In the genomic region with DNA sequence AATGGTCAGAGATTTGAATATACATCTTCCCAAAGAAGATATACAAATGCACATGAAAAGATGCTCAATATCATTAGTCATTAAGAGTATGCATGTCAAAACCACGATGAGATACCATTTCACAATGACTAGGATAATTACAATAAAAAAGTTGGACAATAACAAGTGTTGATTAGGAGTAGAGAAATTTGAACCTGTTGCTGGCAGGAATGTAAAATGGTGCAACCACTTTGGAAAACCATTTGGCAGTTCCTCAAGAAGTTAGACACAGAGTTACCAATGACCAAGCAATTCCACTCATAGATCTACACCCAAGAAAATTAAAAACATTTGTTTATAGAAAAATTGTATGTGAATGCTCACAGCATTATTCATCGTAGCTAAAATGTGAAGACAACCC, we compare ENCODE assay signal across 20 cellular contexts. TPM values are rescaled to one million over a fixed set of nuclear protein-coding genes. Genes with fewer than 3 reads are reported as not detected.
"Had no signal": no experiment of that assay in that cellular context is flagged by ENCODE, and none has a peak within 500 bp of the region (broad histone marks: within the 10 kb centered on the region; RNA-seq: fewer than 3 reads in every experiment).

No MANE protein-coding gene starts in this region.

- DNase-seq: dermis blood vessel endothelial cell; erythroblast; gastrocnemius medialis; heart right ventricle; islet precursor cell; mucosa of descending colon; natural killer cell; posterior cingulate gyrus; stimulated activated CD4-positive, alpha-beta T cell treated with anti-CD3 and anti-CD28 coated beads, Interleukin-2, amount 100 ng/mL, for 24 hours; stimulated activated CD4-positive, alpha-beta T cell treated with anti-CD3 and anti-CD28 coated beads, Interleukin-4, amount 100 ng/mL, for 4 hours; stimulated activated naive B cell treated with anti-CD40 and anti-IgM and Interleukin-4, amounts not matched to agents 10 μg/mL and 1 μg/mL and 100 μg/mL, for 72 hours; stimulated activated naive CD8-positive, alpha-beta T cell treated with anti-CD3 and anti-CD28 coated beads, Interleukin-15, amount 100 ng/mL, for 72 hours; testis; upper lobe of right lung had no signal

- H3K4me3 Mint-ChIP-seq: natural killer cell; neural crest cell; stimulated activated naive B cell treated with anti-CD40 and anti-IgM and Interleukin-4, amounts not matched to agents 10 μg/mL and 1 μg/mL and 100 μg/mL, for 72 hours; stimulated activated naive CD8-positive, alpha-beta T cell treated with anti-CD3 and anti-CD28 coated beads, Interleukin-15, amount 100 ng/mL, for 72 hours had no signal

- H3K36me3 Mint-ChIP-seq: natural killer cell; stimulated activated naive B cell treated with anti-CD40 and anti-IgM and Interleukin-4, amounts not matched to agents 10 μg/mL and 1 μg/mL and 100 μg/mL, for 72 hours had no signal

- H3K4me1 Mint-ChIP-seq: natural killer cell; stimulated activated naive B cell treated with anti-CD40 and anti-IgM and Interleukin-4, amounts not matched to agents 10 μg/mL and 1 μg/mL and 100 μg/mL, for 72 hours; stimulated activated naive CD8-positive, alpha-beta T cell treated with anti-CD3 and anti-CD28 coated beads, Interleukin-15, amount 100 ng/mL, for 72 hours had no signal

- H3K27ac Mint-ChIP-seq: natural killer cell; stimulated activated naive B cell treated with anti-CD40 and anti-IgM and Interleukin-4, amounts not matched to agents 10 μg/mL and 1 μg/mL and 100 μg/mL, for 72 hours; stimulated activated naive CD8-positive, alpha-beta T cell treated with anti-CD3 and anti-CD28 coated beads, Interleukin-15, amount 100 ng/mL, for 72 hours had no signal

- ATAC-seq: gastrocnemius medialis; heart right ventricle; left lobe of liver; mucosa of descending colon; natural killer cell; sciatic nerve; stimulated activated naive B cell treated with anti-CD40 and anti-IgM and Interleukin-4, amounts not matched to agents 10 μg/mL and 1 μg/mL and 100 μg/mL, for 72 hours; stimulated activated naive CD8-positive, alpha-beta T cell treated with anti-CD3 and anti-CD28 coated beads, Interleukin-15, amount 100 ng/mL, for 72 hours; upper lobe of right lung had no signal

- H3K4me3 ChIP-seq: gastrocnemius medialis, heart right ventricle, mucosa of descending colon, skin epidermis, testis, tibial nerve, upper lobe of right lung, vagina had no signal

RNA-seq across cellular contexts. Expression of gene STARD13, which starts 33.2 kb away (rescaled TPM):
- total RNA-seq: natural killer cell had no signal
